8 cellular contexts compared by ENCODE assay signal in genomic region chr22:23974343-23974742, GRCh38. TPM values are rescaled to one million over a fixed set of nuclear protein-coding genes. Genes with fewer than 3 reads are reported as not detected.
A peak's percentile ranks its signal among the peaks of the same experiment; 100 is the strongest.
DNase-seq lines count a peak whose midpoint lies in the region; ATAC-seq and TF ChIP-seq lines count a peak whose summit lies in the region.
"Not testable (repeated sequence)": the region's sequence is repeated elsewhere in the genome, so short reads cannot be mapped to it uniquely, and the experiment has no call there.

TSS of gene DDT (minus strand) at chr22:23974441. CDS start at chr22:23974414, 27 bp downstream.

- intact Hi-C loops in PC-3 (cut with micrococcal nuclease) = not testable (repeated sequence)
- intact Hi-C loops in adrenal gland (cut with DNase I) = loop anchor here in 1 of 2 donors (5.0 kb wide), 1 partner anchor 47 kb away; no protein-coding TSS in a partner anchor
- intact Hi-C loops in naive thymus-derived CD4-positive, alpha-beta T cell (cut with micrococcal nuclease) = loop anchor here in 1 of 2 donors (5.0 kb wide), 1 partner anchor 42 kb away; no protein-coding TSS in a partner anchor
- intact Hi-C loops in thyroid gland (cut with DNase I) = loop anchor here (5.0 kb wide), 1 partner anchor 47 kb away; no protein-coding TSS in a partner anchor

- not testable (repeated sequence) for H3K27ac Mint-ChIP-seq in glutamatergic neuron (ENCODE audit: unreplicated experiment); naive thymus-derived CD4-positive, alpha-beta T cell

- not testable (repeated sequence) for H3K4me2 ChIP-seq in PC-3 (ENCODE audit: low read length)

- not testable (repeated sequence) for BruUV-seq in PC-3 (replicated peaks; lab: Mats Ljungman, UMichigan)

- H4K20me1 ChIP-seq in PC-3 (ENCODE audit: low read length) = not testable (repeated sequence)

- ATAC-seq in GM18511 (IDR thresholded peaks at IDR 0.05; ENCODE audit: unreplicated experiment) = peak; percentile 94
- peak; percentile 91 for ATAC-seq in GM21576 (IDR thresholded peaks at IDR 0.05; ENCODE audit: unreplicated experiment)
- ATAC-seq in HG03066 (IDR thresholded peaks at IDR 0.05; ENCODE audit: low read depth, unreplicated experiment) = peak; percentile 89
- ATAC-seq in PC-3 = peak; percentile 94
- peak; percentile 98 for ATAC-seq in naive thymus-derived CD4-positive, alpha-beta T cell

- not testable (repeated sequence) for H3F3A ChIP-seq in PC-3 (ENCODE audit: low read length, unreplicated experiment)

- H3K9me3 ChIP-seq in PC-3 (ENCODE audit: low read length); adrenal gland (replicated peaks in 1 of 3); naive thymus-derived CD4-positive, alpha-beta T cell (ENCODE audit: control insufficient read depth in 2 of 3, low read length in 3 of 3); thyroid gland: not testable (repeated sequence)

- not testable (repeated sequence) for H3K4me1 ChIP-seq in PC-3 (ENCODE audit: insufficient read depth, low read length); adrenal gland (replicated peaks in 1 of 2); naive thymus-derived CD4-positive, alpha-beta T cell (ENCODE audit: control insufficient read depth in 2 of 2, insufficient read depth in 2 of 2, low read length in 2 of 2); thyroid gland

- not testable (repeated sequence) for H3K27me3 Mint-ChIP-seq in glutamatergic neuron (ENCODE audit: unreplicated experiment); naive thymus-derived CD4-positive, alpha-beta T cell

- not testable (repeated sequence) for H3K9me3 Mint-ChIP-seq in glutamatergic neuron (ENCODE audit: unreplicated experiment); naive thymus-derived CD4-positive, alpha-beta T cell

- DNase-seq in PC-3; adrenal gland; glutamatergic neuron; naive thymus-derived CD4-positive, alpha-beta T cell; thyroid gland: not testable (repeated sequence)

- not testable (repeated sequence) for H3K9ac ChIP-seq in PC-3 (ENCODE audit: low read length)

- not testable (repeated sequence) for H3K36me3 Mint-ChIP-seq in glutamatergic neuron (ENCODE audit: unreplicated experiment)
- H3K36me3 Mint-ChIP-seq in naive thymus-derived CD4-positive, alpha-beta T cell = peaks cover 7 to 11% (median 8%) of the 10 kb centered on the region in 5 donors

- not testable (repeated sequence) for H3K27ac ChIP-seq in PC-3 (ENCODE audit: low read length); adrenal gland; naive thymus-derived CD4-positive, alpha-beta T cell (ENCODE audit: low read depth, low read length); thyroid gland

- H3K4me3 ChIP-seq in PC-3 (ENCODE audit: low read length); adrenal gland; naive thymus-derived CD4-positive, alpha-beta T cell (ENCODE audit: low read length); thyroid gland (replicated peaks in 1 of 3): not testable (repeated sequence)

- H2AFZ ChIP-seq in PC-3 (ENCODE audit: low read length) = not testable (repeated sequence)

- not testable (repeated sequence) for H3K4me3 Mint-ChIP-seq in glutamatergic neuron (ENCODE audit: unreplicated experiment); naive thymus-derived CD4-positive, alpha-beta T cell

- H3K79me2 ChIP-seq in PC-3 (ENCODE audit: low read length) = peaks cover 21% of the 10 kb centered on the region

- CTCF ChIA-PET in PC-3 (lab: Charles Lee); naive thymus-derived CD4-positive, alpha-beta T cell (lab: Charles Lee): not testable (repeated sequence)

- not testable (repeated sequence) for H3K4me1 Mint-ChIP-seq in glutamatergic neuron (ENCODE audit: low read depth, unreplicated experiment)
- peaks cover 11 to 26% (median 21%) of the 10 kb centered on the region in 7 donors for H3K4me1 Mint-ChIP-seq in naive thymus-derived CD4-positive, alpha-beta T cell

- POLR2A ChIA-PET in PC-3 (lab: Charles Lee; ENCODE audit: unreplicated experiment); naive thymus-derived CD4-positive, alpha-beta T cell (lab: Charles Lee): not testable (repeated sequence)

- TF ChIP-seq POLR2A in adrenal gland (IDR thresholded peaks at IDR 0.05); thyroid gland (IDR thresholded peaks at IDR 0.05): not testable (repeated sequence)

- not testable (repeated sequence) for H3K27me3 ChIP-seq in PC-3 (ENCODE audit: low read length); adrenal gland; naive thymus-derived CD4-positive, alpha-beta T cell (ENCODE audit: control insufficient read depth in 2 of 2, insufficient read depth in 2 of 2, low read length in 2 of 2); thyroid gland

- H3K36me3 ChIP-seq in PC-3 (ENCODE audit: low read depth, low read length) = peaks cover 23% of the 10 kb centered on the region
- peaks cover 0 to 16% of the 10 kb centered on the region in 2 donors for H3K36me3 ChIP-seq in adrenal gland (replicated peaks in 1 of 2)
- peaks cover 3 to 25% (median 4%) of the 10 kb centered on the region in 3 experiments for H3K36me3 ChIP-seq in naive thymus-derived CD4-positive, alpha-beta T cell (ENCODE audit: control insufficient read depth in 2 of 3, insufficient read depth in 3 of 3, low read length in 3 of 3)
- peaks cover 8 to 16% of the 10 kb centered on the region in 2 donors for H3K36me3 ChIP-seq in thyroid gland

- not testable (repeated sequence) for TF ChIP-seq CTCF in PC-3 (conservative IDR thresholded peaks at IDR 0.05; ENCODE audit: low read depth, low read length); adrenal gland (IDR thresholded peaks at IDR 0.05); glutamatergic neuron (IDR thresholded peaks at IDR 0.05; ENCODE audit: partially characterized antibody, unreplicated experiment); thyroid gland (IDR thresholded peaks at IDR 0.05)

- WGBS in adrenal gland, 4 donors = no CpG with 5 or more reads among the region's 29 CpGs
- WGBS in thyroid gland, 2 donors = no CpG with 5 or more reads among the region's 29 CpGs

- not testable (repeated sequence) for H3K9me2 ChIP-seq in PC-3 (replicated peaks; ENCODE audit: low read length)

RNA-seq across cellular contexts. Expression of gene DDT, which starts in this region (rescaled TPM):
- 203 and 222 TPM in 2 replicates for total RNA-seq in PC-3 (2014; rRNA removed)
- 100 to 1,000 TPM in 7 of 8 donors, 10 to 100 TPM in 1; 90.1 to 202 (median 146) TPM for total RNA-seq in adrenal gland
- 100 to 1,000 TPM in 1 of 3 donors, 10 to 100 TPM in 2; 62.1 to 184 (median 95.3) TPM for polyA plus RNA-seq in adrenal gland
- total RNA-seq in glutamatergic neuron (ENCODE audit: unreplicated experiment) = 95.9 TPM
- total RNA-seq in naive thymus-derived CD4-positive, alpha-beta T cell = 100 to 1,000 TPM in 1 of 5 experiments, 10 to 100 TPM in 4; 66.8 to 108 (median 80.2) TPM
- 100 to 1,000 TPM in 1 of 2 donors, 10 to 100 TPM in 1; 66.3 to 122 TPM for polyA plus RNA-seq in naive thymus-derived CD4-positive, alpha-beta T cell
- total RNA-seq in thyroid gland = 100 to 1,000 TPM in 3 of 4 donors, 10 to 100 TPM in 1; 53.5 to 162 (median 106) TPM
